ENCODE assay signal across 1 cellular context in genomic region chr11:67345949-67346819, GRCh38.
TF ChIP-seq lines count a peak whose summit lies in the region.

No MANE protein-coding gene starts in this region.

TF ChIP-seq in endothelial cell of umbilical vein, 7 proteins besides CTCF, POLR2A, EP300 and RAD21:
- no peak for TF ChIP-seq EZH2 (IDR thresholded peaks at IDR 0.05; ENCODE audit: borderline replicate concordance, low read depth, low read length, severe bottlenecking)
- TF ChIP-seq MYC (IDR thresholded peaks at IDR 0.05; ENCODE audit: low read depth, low read length), result no peak
- no peak for TF ChIP-seq JUN (IDR thresholded peaks at IDR 0.05; ENCODE audit: borderline replicate concordance, insufficient read depth, insufficient read length, low read depth)
- no peak for TF ChIP-seq FOS (IDR thresholded peaks at IDR 0.05; ENCODE audit: borderline replicate concordance, insufficient read depth, low read length)
- no peak for TF ChIP-seq MAX (IDR thresholded peaks at IDR 0.05; ENCODE audit: insufficient read depth, insufficient read length)
- no peak for TF ChIP-seq GATA2 (IDR thresholded peaks at IDR 0.05; ENCODE audit: insufficient read depth, insufficient read length, low read depth, low read length)
- TF ChIP-seq POLR2AphosphoS5 (IDR thresholded peaks at IDR 0.05; ENCODE audit: insufficient read depth, low read depth, low read length), result no peak
